14 cellular contexts compared by ENCODE assay signal in genomic region chr5:115735108-115735998, GRCh38.
DNase-seq lines count a peak whose midpoint lies in the region; ATAC-seq and TF ChIP-seq lines count a peak whose summit lies in the region.
"Had no signal": no experiment of that assay in that cellular context is flagged by ENCODE, and none has a peak within 500 bp of the region (broad histone marks: within the 10 kb centered on the region; RNA-seq: fewer than 3 reads in every experiment).

No MANE protein-coding gene starts in this region.

- no peak for DNase-seq in activated T-cell treated with anti-CD3 and anti-CD28 coated beads, Interleukin-2, amount 50 U/mL, for 24 hours
- DNase-seq in activated T-cell treated with anti-CD3 and anti-CD28 coated beads, Interleukin-2, amount 50 U/mL, for 4 hours: no peak
- no peak for DNase-seq in SK-N-MC (ENCODE audit: low read depth, low spot score)
- DNase-seq in head of caudate nucleus: peak in 34 of 42 donors; percentile 1 to 71 (median 24)
- DNase-seq in retina: peak; percentile 27
- no peak for DNase-seq in SIG-M5 (lab: John Stamatoyannopoulos, UW)
- no peak for DNase-seq in Peyer's patch
- DNase-seq: esophagus squamous epithelium, MG63 had no signal

- peaks cover 48% of the 10 kb centered on the region for H3K27me3 Mint-ChIP-seq in activated T-cell treated with anti-CD3 and anti-CD28 coated beads, Interleukin-2, amount 50 U/mL, for 24 hours
- peaks cover 19% of the 10 kb centered on the region for H3K27me3 Mint-ChIP-seq in activated T-cell treated with anti-CD3 and anti-CD28 coated beads, Interleukin-2, amount 50 U/mL, for 4 hours (ENCODE audit: low read depth)

- H3K9me3 ChIP-seq in SK-N-MC (ENCODE audit: low read depth, low read length) (no peaks in the 10 kb centered on the region), Peyer's patch (no peaks in the 10 kb centered on the region)
- H3K9me3 ChIP-seq: esophagus squamous epithelium, MG63 had no signal

- no peaks in the 10 kb centered on the region for H3K9me3 Mint-ChIP-seq in activated T-cell treated with anti-CD3 and anti-CD28 coated beads, Interleukin-2, amount 50 U/mL, for 24 hours
- peaks cover under 1% of the 10 kb centered on the region for H3K9me3 Mint-ChIP-seq in activated T-cell treated with anti-CD3 and anti-CD28 coated beads, Interleukin-2, amount 50 U/mL, for 4 hours

- H3K27me3 ChIP-seq in Peyer's patch: no peaks in the 10 kb centered on the region
- H3K27me3 ChIP-seq: esophagus squamous epithelium had no signal

- H3K4me1 Mint-ChIP-seq in activated T-cell treated with anti-CD3 and anti-CD28 coated beads, Interleukin-2, amount 50 U/mL, for 24 hours (ENCODE audit: low read depth): peaks cover 26% of the 10 kb centered on the region
- peaks cover 4% of the 10 kb centered on the region for H3K4me1 Mint-ChIP-seq in activated T-cell treated with anti-CD3 and anti-CD28 coated beads, Interleukin-2, amount 50 U/mL, for 4 hours (ENCODE audit: low read depth)

- peak overlapping the region; percentile 53 for H3K27ac Mint-ChIP-seq in activated T-cell treated with anti-CD3 and anti-CD28 coated beads, Interleukin-2, amount 50 U/mL, for 24 hours
- H3K27ac Mint-ChIP-seq: activated naive CD8-positive, alpha-beta T cell; nephron had no signal

- H3K27ac ChIP-seq in SK-N-MC (no peak overlapping the region), Peyer's patch (no peak overlapping the region)
- H3K27ac ChIP-seq: esophagus squamous epithelium had no signal

- H3K4me3 ChIP-seq in SK-N-MC: peak overlapping the region; percentile 25; the same call in 1 of the 2 replicates
- H3K4me3 ChIP-seq in Peyer's patch: no peak overlapping the region
- H3K4me3 ChIP-seq: esophagus squamous epithelium, lung, MG63 had no signal

- H3K36me3 ChIP-seq in SK-N-MC (ENCODE audit: insufficient read depth, low read length) (no peaks in the 10 kb centered on the region), Peyer's patch (no peaks in the 10 kb centered on the region)
- H3K36me3 ChIP-seq: esophagus squamous epithelium, MG63 had no signal

- no peak for TF ChIP-seq CTCF in Peyer's patch (IDR thresholded peaks at IDR 0.05)

- H3K9ac ChIP-seq in SK-N-MC (ENCODE audit: insufficient read length): no peak overlapping the region

- intact Hi-C loops in head of caudate nucleus (cut with DNase I): no loop called here

- H3K4me1 ChIP-seq in Peyer's patch: no peaks in the 10 kb centered on the region
- H3K4me1 ChIP-seq: esophagus squamous epithelium had no signal

- H3K4me3 Mint-ChIP-seq in activated T-cell treated with anti-CD3 and anti-CD28 coated beads, Interleukin-2, amount 50 U/mL, for 24 hours: peak overlapping the region; percentile 2
- H3K4me3 Mint-ChIP-seq in activated T-cell treated with anti-CD3 and anti-CD28 coated beads, Interleukin-2, amount 50 U/mL, for 4 hours: no peak overlapping the region
- H3K4me3 Mint-ChIP-seq: activated naive CD8-positive, alpha-beta T cell; nephron; stimulated activated naive CD8-positive, alpha-beta T cell treated with anti-CD3 and anti-CD28 coated beads, Interleukin-15, Interleukin-2, amounts not matched to agents 100 ng/mL and 50 ng/mL, for 24 hours had no signal

- no peak for ATAC-seq in activated T-cell treated with anti-CD3 and anti-CD28 coated beads, Interleukin-2, amount 50 U/mL, for 4 hours
- ATAC-seq in GM18858 (IDR thresholded peaks at IDR 0.05; ENCODE audit: unreplicated experiment): no peak

- no peaks in the 10 kb centered on the region for H3K36me3 Mint-ChIP-seq in activated T-cell treated with anti-CD3 and anti-CD28 coated beads, Interleukin-2, amount 50 U/mL, for 24 hours (ENCODE audit: low read depth)
- H3K36me3 Mint-ChIP-seq in activated T-cell treated with anti-CD3 and anti-CD28 coated beads, Interleukin-2, amount 50 U/mL, for 4 hours (ENCODE audit: insufficient read depth): no peaks in the 10 kb centered on the region
- H3K36me3 Mint-ChIP-seq: activated naive CD8-positive, alpha-beta T cell had no signal

- no peak for TF ChIP-seq POLR2A in Peyer's patch (IDR thresholded peaks at IDR 0.05)

Comparison
In these comparisons a context has a peak if more than half of its experiments do, and no peak if none do; other contexts are left out.
1. DNase-seq: peak in head of caudate nucleus (34 of 42) and retina (single experiment); none in activated T-cell treated with anti-CD3 and anti-CD28 coated beads, Interleukin-2, amount 50 U/mL, for 24 hours (single experiment), activated T-cell treated with anti-CD3 and anti-CD28 coated beads, Interleukin-2, amount 50 U/mL, for 4 hours (single experiment), SK-N-MC (single experiment), SIG-M5 (single experiment) and Peyer's patch (0 of 3).